1 cellular context compared by ENCODE assay signal in genomic region chr3:171018151-171018935, GRCh38.
TF ChIP-seq lines count a peak whose summit lies in the region.

No MANE protein-coding gene starts in this region.

TF ChIP-seq in HCT116, 20 proteins besides CTCF, POLR2A, EP300 and RAD21 (continued from another document):
- TF ChIP-seq REST (IDR thresholded peaks at IDR 0.05; ENCODE audit: low read depth) (no peak), EZH2phosphoT487 (IDR thresholded peaks at IDR 0.05; ENCODE audit: borderline replicate concordance) (no peak), ELF1 (IDR thresholded peaks at IDR 0.05; ENCODE audit: borderline replicate concordance, low read depth) (no peak), ZNF274 (IDR thresholded peaks at IDR 0.05; ENCODE audit: low read depth, low read length) (no peak), FOSL1 (IDR thresholded peaks at IDR 0.05; ENCODE audit: low read depth) (no peak), YY1 (IDR thresholded peaks at IDR 0.05; ENCODE audit: extremely low read depth, insufficient replicate concordance, low read depth, low read length) (no peak), SRF (IDR thresholded peaks at IDR 0.05; ENCODE audit: low read depth) (no peak), ZFX (IDR thresholded peaks at IDR 0.05) (no peak), SIN3A (IDR thresholded peaks at IDR 0.05; ENCODE audit: low read depth) (no peak), TCF7L2 (IDR thresholded peaks at IDR 0.05; ENCODE audit: borderline replicate concordance, extremely low read depth, insufficient read depth, insufficient read length) (no peak)
TF ChIP-seq in HCT116: peak in this region for 0.
